Comparison of ENCODE assay signal across 1 cellular context in genomic region chr5:118992055-118992454, GRCh38.
TF ChIP-seq lines count a peak whose summit lies in the region.

No MANE protein-coding gene starts in this region.

TF ChIP-seq in HEK293, 187 proteins besides CTCF, POLR2A, EP300 and RAD21:
- 0 out of 2 replicates have a peak, but pooled peaks have one; percentile 36 for TF ChIP-seq ZNF280D (tag by site-specific recombination; IDR thresholded peaks at IDR 0.05)
- peak; percentile 94 for TF ChIP-seq ZNF146 (tag by site-specific recombination; IDR thresholded peaks at IDR 0.05)
